ENCODE assay signal across 8 cellular contexts in the genomic region with DNA sequence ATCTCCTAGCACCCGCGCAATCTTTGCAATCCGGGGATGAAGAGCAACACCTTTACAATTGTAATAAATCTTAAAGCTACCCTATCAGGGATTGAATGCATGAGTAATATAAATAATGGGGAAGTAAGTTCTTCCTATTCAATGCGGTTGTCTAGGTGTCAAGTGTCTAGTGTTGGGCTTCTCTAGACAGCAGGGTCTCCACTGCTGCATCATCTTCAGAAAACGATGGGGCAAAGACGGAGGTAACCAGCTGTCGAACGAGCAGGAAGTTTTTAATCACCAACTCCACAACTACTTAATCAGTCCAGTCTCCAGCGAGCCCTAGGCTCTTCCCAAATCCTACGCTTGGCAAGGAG. TPM values are rescaled to one million over a fixed set of nuclear protein-coding genes. Genes with fewer than 3 reads are reported as not detected.
A peak's percentile ranks its signal among the peaks of the same experiment; 100 is the strongest.
DNase-seq lines count a peak whose midpoint lies in the region; ATAC-seq and TF ChIP-seq lines count a peak whose summit lies in the region.

No MANE protein-coding gene starts in this region.

- H3K9me3 ChIP-seq in iPS-18c (ENCODE audit: control insufficient read depth, insufficient read depth, low read length) (no peaks in the 10 kb centered on the region), subcutaneous abdominal adipose tissue (ENCODE audit: control insufficient read depth in 5 of 5, low read length in 5 of 5) (no peaks in the 10 kb centered on the region)

- DNase-seq in AG09309 (ENCODE audit: low read depth): no peak
- DNase-seq in activated CD8-positive, alpha-beta T cell treated with anti-CD3 and anti-CD28 coated beads for 36 hours: no peak
- no peak for DNase-seq in NCI-H146 treated with DMSO at 0.1 percent for 48 hours (lab: John Stamatoyannopoulos, UW; ENCODE audit: unreplicated experiment)
- DNase-seq in medulla oblongata (ENCODE audit: extremely low spot score): no peak

- H3K27ac ChIP-seq in subcutaneous abdominal adipose tissue (ENCODE audit: low read depth, low read length): peak overlapping the region; percentile 98

- H3K27me3 Mint-ChIP-seq in activated CD8-positive, alpha-beta T cell treated with anti-CD3 and anti-CD28 coated beads for 36 hours: no peaks in the 10 kb centered on the region

- CTCF ChIA-PET in activated CD8-positive, alpha-beta T cell treated with anti-CD3 and anti-CD28 coated beads for 36 hours (lab: Charles Lee): interaction anchor here (1.0 to 3.5 kb wide), 5 partner anchors 9 to 568 kb away, joined by 3 to 37 read pairs (median 4); no protein-coding TSS in a partner anchor

- peaks cover 0 to 35% (median 29%) of the 10 kb centered on the region in 5 donors for H3K4me1 ChIP-seq in subcutaneous abdominal adipose tissue (ENCODE audit: control insufficient read depth in 5 of 5, insufficient read depth in 5 of 5, low read length in 5 of 5)

- no peak for TF ChIP-seq CTCF in AG09309 (IDR thresholded peaks at IDR 0.05; ENCODE audit: control insufficient read depth, insufficient read depth, low read depth, low read length, missing control alignments)
- no peak for TF ChIP-seq CTCF in activated CD8-positive, alpha-beta T cell treated with anti-CD3 and anti-CD28 coated beads for 36 hours (IDR thresholded peaks at IDR 0.05)

- peaks cover 2% of the 10 kb centered on the region for H3K9me3 Mint-ChIP-seq in activated CD8-positive, alpha-beta T cell treated with anti-CD3 and anti-CD28 coated beads for 36 hours

- peaks cover 6% of the 10 kb centered on the region for H3K36me3 Mint-ChIP-seq in activated CD8-positive, alpha-beta T cell treated with anti-CD3 and anti-CD28 coated beads for 36 hours (ENCODE audit: low read depth)

- POLR2A ChIA-PET in activated CD8-positive, alpha-beta T cell treated with anti-CD3 and anti-CD28 coated beads for 36 hours (lab: Charles Lee): interaction anchor here (1.2 to 1.9 kb wide), 2 partner anchors 8 to 12 kb away, joined by 4 to 7 read pairs; no protein-coding TSS in a partner anchor

- H3K4me3 Mint-ChIP-seq in activated CD8-positive, alpha-beta T cell treated with anti-CD3 and anti-CD28 coated beads for 36 hours: peak overlapping the region; percentile 96

- no peaks in the 10 kb centered on the region for H3K36me3 ChIP-seq in subcutaneous abdominal adipose tissue (ENCODE audit: control insufficient read depth in 5 of 5, insufficient read depth in 5 of 5, low read length in 5 of 5)

- intact Hi-C loops in activated CD8-positive, alpha-beta T cell treated with anti-CD3 and anti-CD28 coated beads for 36 hours (cut with micrococcal nuclease): loop anchor here (10.0 kb wide), 1 partner anchor 140 kb away; no protein-coding TSS in a partner anchor

- no peaks in the 10 kb centered on the region for H3K27me3 ChIP-seq in subcutaneous abdominal adipose tissue (ENCODE audit: control insufficient read depth in 5 of 5, insufficient read depth in 4 of 5, low read length in 5 of 5)

- ATAC-seq in GM19025 (IDR thresholded peaks at IDR 0.05; ENCODE audit: low read depth, unreplicated experiment) (peak; percentile 14), HG03196 (IDR thresholded peaks at IDR 0.05; ENCODE audit: unreplicated experiment) (peak; percentile 26)
- ATAC-seq in activated CD8-positive, alpha-beta T cell treated with anti-CD3 and anti-CD28 coated beads for 36 hours: peak; percentile 11

- H3K4me1 Mint-ChIP-seq in activated CD8-positive, alpha-beta T cell treated with anti-CD3 and anti-CD28 coated beads for 36 hours (ENCODE audit: low read depth): peaks cover 36% of the 10 kb centered on the region

- peak overlapping the region; percentile 100 for H3K27ac Mint-ChIP-seq in activated CD8-positive, alpha-beta T cell treated with anti-CD3 and anti-CD28 coated beads for 36 hours

- H3K4me3 ChIP-seq in AG09309 (ENCODE audit: control insufficient read depth, low read depth, low read length): peak overlapping the region; percentile 74
- peak overlapping the region; percentile 99 for H3K4me3 ChIP-seq in iPS-18c (ENCODE audit: insufficient read depth, low read depth, low read length)
- peak overlapping the region; percentile 95 to 99 (median 98) for H3K4me3 ChIP-seq in subcutaneous abdominal adipose tissue (ENCODE audit: low read depth in 1 of 5, low read length in 5 of 5)

- H3K9ac ChIP-seq in subcutaneous abdominal adipose tissue (ENCODE audit: low read length in 5 of 5): peak overlapping the region; percentile 74 to 97 (median 95)

RNA-seq across cellular contexts. Expression of a gene that starts 0.6 kb away (rescaled TPM):
- total RNA-seq in activated CD8-positive, alpha-beta T cell treated with anti-CD3 and anti-CD28 coated beads for 36 hours: 10 to 100 TPM; 13.0 to 13.3 TPM
